11 cellular contexts compared by ENCODE assay signal in genomic region chr2:26712486-26713465, GRCh38. TPM values are rescaled to one million over a fixed set of nuclear protein-coding genes. Genes with fewer than 3 reads are reported as not detected.
DNase-seq lines count a peak whose midpoint lies in the region; ATAC-seq, FAIRE-seq and TF ChIP-seq lines count a peak whose summit lies in the region.
"Had no signal": no experiment of that assay in that cellular context is flagged by ENCODE, and none has a peak within 500 bp of the region (broad histone marks: within the 10 kb centered on the region; RNA-seq: fewer than 3 reads in every experiment).

No MANE protein-coding gene starts in this region.

- 88% methylated on average over 11 of the region's 11 CpGs for WGBS in hepatocyte (ENCODE audit: low lambda C conversion rate, missing lambda C conversion rate)
- 86 to 91% methylated on average over 9 to 10 of the region's 11 CpGs for WGBS in thyroid gland, 2 donors

- H3K4me2 ChIP-seq in hepatocyte, result no peak overlapping the region

- H3K27ac ChIP-seq in hepatocyte (peak overlapping the region; percentile 27), thyroid gland (peak overlapping the region in 2 of 3 donors; percentile 54 to 67)
- H3K27ac ChIP-seq: upper lobe of right lung had no signal

- ATAC-seq in HG02610 (IDR thresholded peaks at IDR 0.05; ENCODE audit: unreplicated experiment) (no peak), HG03196 (IDR thresholded peaks at IDR 0.05; ENCODE audit: unreplicated experiment) (no peak)
- ATAC-seq: upper lobe of right lung had no signal

- no peaks in the 10 kb centered on the region for H3K79me2 ChIP-seq in hepatocyte

- TF ChIP-seq CTCF in hepatocyte (IDR thresholded peaks at IDR 0.05; ENCODE audit: poor library complexity) (no peak), thyroid gland (IDR thresholded peaks at IDR 0.05) (no peak)

- DNase-seq in NCI-H2227 (lab: John Stamatoyannopoulos, UW; ENCODE audit: unreplicated experiment) (peak; percentile 31), NCI-H2227 treated with DMSO at 0.1 percent for 48 hours (lab: John Stamatoyannopoulos, UW) (no peak), RPMI8226 (peak; percentile 72), hepatocyte (ENCODE audit: low spot score) (peak; percentile 29), thyroid gland (peak in 1 of 2 donors; percentile 42), GM19239 (ENCODE audit: insufficient read length, low spot score) (no peak)
- DNase-seq: stimulated activated CD4-positive, alpha-beta T cell treated with anti-CD3 and anti-CD28 coated beads, Interleukin-4, amount 100 ng/mL, for 24 hours; upper lobe of right lung had no signal

- intact Hi-C loops in thyroid gland (cut with DNase I), result no loop called here

- no peak for TF ChIP-seq POLR2A in thyroid gland (IDR thresholded peaks at IDR 0.05)

- FAIRE-seq in GM19239 (lab: Jason Lieb, UNC), result no peak

- H3K4me3 ChIP-seq in hepatocyte, result no peak overlapping the region
- no peak overlapping the region for H3K4me3 ChIP-seq in thyroid gland (replicated peaks in 1 of 3)
- H3K4me3 ChIP-seq: upper lobe of right lung had no signal

- no peaks in the 10 kb centered on the region for H3K9me2 ChIP-seq in hepatocyte (replicated peaks; ENCODE audit: insufficient read depth)

- H3K9me3 ChIP-seq in hepatocyte (ENCODE audit: low read depth), result no peaks in the 10 kb centered on the region
- H3K9me3 ChIP-seq in thyroid gland, result no peaks in the 10 kb centered on the region
- H3K9me3 ChIP-seq: upper lobe of right lung had no signal

- H3K4me1 ChIP-seq in hepatocyte (ENCODE audit: insufficient read depth) (peaks cover 43% of the 10 kb centered on the region), thyroid gland (peaks cover 34 to 64% of the 10 kb centered on the region in 2 donors)
- H3K4me1 ChIP-seq: upper lobe of right lung had no signal

- H2AFZ ChIP-seq in hepatocyte, result no peak overlapping the region

- H3K36me3 ChIP-seq in hepatocyte (replicated peaks; ENCODE audit: insufficient read depth, low read depth), result no peaks in the 10 kb centered on the region
- H3K36me3 ChIP-seq in thyroid gland, result no peaks in the 10 kb centered on the region
- H3K36me3 ChIP-seq: upper lobe of right lung had no signal

- H4K20me1 ChIP-seq in hepatocyte (ENCODE audit: insufficient read depth, poor library complexity, severe bottlenecking), result no peaks in the 10 kb centered on the region

- H3K27me3 ChIP-seq in hepatocyte (no peaks in the 10 kb centered on the region), thyroid gland (no peaks in the 10 kb centered on the region)
- H3K27me3 ChIP-seq: upper lobe of right lung had no signal

RNA-seq across cellular contexts. Expression of gene KCNK3, which starts 20.3 kb away (rescaled TPM):
- total RNA-seq in hepatocyte (9.4 and 10.5 TPM in 2 replicates), thyroid gland (1 to 10 TPM; 4.8 to 8.3 (median 5.6) TPM)
- polyA plus RNA-seq in hepatocyte, result 8.2 and 9.0 TPM in 2 replicates
- total RNA-seq: activated CD8-positive, alpha-beta memory T cell treated with anti-CD3 and anti-CD28 coated beads for 36 hours had no signal

RNA-seq across cellular contexts. Expression of gene SLC35F6, which starts 51.3 kb away (rescaled TPM):
- total RNA-seq in hepatocyte, result 30.2 and 40.7 TPM in 2 replicates
- polyA plus RNA-seq in hepatocyte, result 16.6 and 18.3 TPM in 2 replicates
- 10 to 100 TPM; 73.1 to 91.2 (median 80.7) TPM for total RNA-seq in thyroid gland

Comparison
In these comparisons a context has a peak if more than half of its experiments do, and no peak if none do; other contexts are left out.
1. DNase-seq: peak in NCI-H2227 (single experiment), RPMI8226 (single experiment) and hepatocyte (single experiment); none in NCI-H2227 treated with DMSO at 0.1 percent for 48 hours (single experiment) and GM19239 (single experiment).